Comparison of ENCODE assay signal across 25 cellular contexts in genomic region chr6:145073811-145074210, GRCh38.
"Had no signal": no experiment of that assay in that cellular context is flagged by ENCODE, and none has a peak within 500 bp of the region (broad histone marks: within the 10 kb centered on the region; RNA-seq: fewer than 3 reads in every experiment).

No MANE protein-coding gene starts in this region.

- H3K27ac Mint-ChIP-seq: naive thymus-derived CD4-positive, alpha-beta T cell; natural killer cell treated with Interleukin-12 subunit alpha and Interleukin-12 subunit beta and Interleukin-15 and Interleukin-18, amount 100 ng/mL, for 72 hours; progenitor cell of endocrine pancreas; stimulated activated naive B cell treated with anti-CD40 and anti-IgM and Interleukin-4, amounts not matched to agents 10 μg/mL and 1 μg/mL and 100 μg/mL, for 72 hours had no signal

- H3K4me1 ChIP-seq: left ventricle myocardium inferior, right atrium auricular region, stomach, testis, thyroid gland, transverse colon, upper lobe of right lung had no signal

- H3K9me3 ChIP-seq: mucosa of descending colon, ovary, right lobe of liver, testis, thyroid gland, transverse colon, upper lobe of right lung had no signal

- H3K4me3 Mint-ChIP-seq: naive thymus-derived CD4-positive, alpha-beta T cell; natural killer cell treated with Interleukin-12 subunit alpha and Interleukin-12 subunit beta and Interleukin-15 and Interleukin-18, amount 100 ng/mL, for 72 hours; stimulated activated naive B cell treated with anti-CD40 and anti-IgM and Interleukin-4, amounts not matched to agents 10 μg/mL and 1 μg/mL and 100 μg/mL, for 72 hours had no signal

- H3K27ac ChIP-seq: hepatocyte, left ventricle myocardium inferior, ovary, right atrium auricular region, right lobe of liver, skin epidermis, stomach, testis, thyroid gland, transverse colon, upper lobe of right lung had no signal

- H3K36me3 ChIP-seq: left ventricle myocardium inferior, ovary, right atrium auricular region, right lobe of liver, stomach, thyroid gland, transverse colon, upper lobe of right lung had no signal

- DNase-seq: islet precursor cell; left ventricle myocardium inferior; mesendoderm; midbrain; mucosa of descending colon; naive thymus-derived CD4-positive, alpha-beta T cell; ovary; right lobe of liver; stimulated activated CD4-positive, alpha-beta T cell treated with anti-CD3 and anti-CD28 coated beads, Interleukin-12 subunit alpha, Interleukin-12 subunit beta, amount 100 ng/mL, for 4 hours; stimulated activated CD4-positive, alpha-beta T cell treated with anti-CD3 and anti-CD28 coated beads, Interleukin-15, amount 100 ng/mL, for 24 hours; stimulated activated CD4-positive, alpha-beta T cell treated with anti-CD3 and anti-CD28 coated beads, Interleukin-2, amount 100 ng/mL, for 24 hours; stimulated activated CD4-positive, alpha-beta T cell treated with anti-CD3 and anti-CD28 coated beads, Interleukin-4, amount 100 ng/mL, for 1 hour; stimulated activated naive B cell treated with anti-CD40 and anti-IgM and Interleukin-4, amounts not matched to agents 10 μg/mL and 1 μg/mL and 100 μg/mL, for 72 hours; stimulated activated naive CD8-positive, alpha-beta T cell treated with anti-CD3 and anti-CD28 coated beads, Interleukin-15, Interleukin-2, amounts not matched to agents 100 U/mL and 50 U/mL, for 24 hours; stomach; testis; thyroid gland; transverse colon; upper lobe of right lung had no signal

- H3K36me3 Mint-ChIP-seq: naive thymus-derived CD4-positive, alpha-beta T cell; natural killer cell treated with Interleukin-12 subunit alpha and Interleukin-12 subunit beta and Interleukin-15 and Interleukin-18, amount 100 ng/mL, for 72 hours had no signal

- H3K4me2 ChIP-seq: hepatocyte had no signal

- ATAC-seq: mucosa of descending colon; naive thymus-derived CD4-positive, alpha-beta T cell; natural killer cell treated with Interleukin-12 subunit alpha and Interleukin-12 subunit beta and Interleukin-15 and Interleukin-18, amount 100 ng/mL, for 72 hours; right lobe of liver; stimulated activated naive B cell treated with anti-CD40 and anti-IgM and Interleukin-4, amounts not matched to agents 10 μg/mL and 1 μg/mL and 100 μg/mL, for 72 hours; stimulated activated naive CD8-positive, alpha-beta T cell treated with anti-CD3 and anti-CD28 coated beads, Interleukin-15, Interleukin-2, amounts not matched to agents 100 U/mL and 50 U/mL, for 24 hours; upper lobe of right lung had no signal

- H3K27me3 ChIP-seq: hepatocyte, ovary, right atrium auricular region, right lobe of liver, stomach, testis, thyroid gland, transverse colon, upper lobe of right lung had no signal

- H3K4me1 Mint-ChIP-seq: naive thymus-derived CD4-positive, alpha-beta T cell; stimulated activated naive B cell treated with anti-CD40 and anti-IgM and Interleukin-4, amounts not matched to agents 10 μg/mL and 1 μg/mL and 100 μg/mL, for 72 hours had no signal

- H3K9me3 Mint-ChIP-seq: natural killer cell treated with Interleukin-12 subunit alpha and Interleukin-12 subunit beta and Interleukin-15 and Interleukin-18, amount 100 ng/mL, for 72 hours had no signal

- H3K79me2 ChIP-seq: hepatocyte had no signal

- H3K27me3 Mint-ChIP-seq: progenitor cell of endocrine pancreas had no signal

- H2AFZ ChIP-seq: hepatocyte had no signal

- H3K4me3 ChIP-seq: hepatocyte, left ventricle myocardium inferior, lung, mucosa of descending colon, ovary, right atrium auricular region, right lobe of liver, skin epidermis, stomach, testis, thyroid gland, transverse colon, upper lobe of right lung had no signal
